Comparison of ENCODE assay signal across 8 cellular contexts in genomic region chr2:28594369-28595108, GRCh38.
DNase-seq lines count a peak whose midpoint lies in the region; ATAC-seq and TF ChIP-seq lines count a peak whose summit lies in the region.

No MANE protein-coding gene starts in this region.

- ATAC-seq in GM19328 (IDR thresholded peaks at IDR 0.05; ENCODE audit: unreplicated experiment) (peak; percentile 62), naive B cell (ENCODE audit: low read depth in 2 of 2) (peak; percentile 81 to 84)

- peak; percentile 74 for DNase-seq in AG08396 (ENCODE audit: low spot score)
- peak; percentile 76 for DNase-seq in LNCaP clone FGC (ENCODE audit: low read depth)
- peak; percentile 92 to 98 (median 93) for DNase-seq in Peyer's patch
- peak; percentile 90 to 91 for DNase-seq in activated T-cell treated with anti-CD3 and anti-CD28 coated beads, Interleukin-2, amount 50 U/mL, for 48 hours
- DNase-seq in fibroblast of gingiva (ENCODE audit: low read depth) = peak; percentile 60
- peak; percentile 71 for DNase-seq in naive B cell
- DNase-seq in stimulated activated CD8-positive, alpha-beta memory T cell treated with anti-CD3 and anti-CD28 coated beads, Interleukin-7, amount 100 ng/mL, for 4 hours (ENCODE audit: low read depth in 2 of 2) = peak; percentile 66 to 69

- H3K27ac Mint-ChIP-seq in naive B cell = peak overlapping the region; percentile 6 to 94 (median 88)

- H3K27ac ChIP-seq in Peyer's patch = peak overlapping the region; percentile 57 to 74 (median 68)

- H3K4me3 ChIP-seq in LNCaP clone FGC (ENCODE audit: low read depth, low read length) (0 out of 2 replicates have a peak overlapping the region, but pooled peaks have one; percentile 13), Peyer's patch (peak overlapping the region in 2 of 4 donors; percentile 12 to 15)

- H3K36me3 Mint-ChIP-seq in naive B cell = no peaks in the 10 kb centered on the region

- peaks cover 0 to 16% (median 7%) of the 10 kb centered on the region in 4 donors for H3K4me1 ChIP-seq in Peyer's patch

- H3K36me3 ChIP-seq in Peyer's patch = no peaks in the 10 kb centered on the region

- no peaks in the 10 kb centered on the region for H3K9me3 Mint-ChIP-seq in naive B cell

- H3K27me3 ChIP-seq in Peyer's patch = no peaks in the 10 kb centered on the region

- peaks cover 0 to 23% (median 18%) of the 10 kb centered on the region in 3 donors for H3K27me3 Mint-ChIP-seq in naive B cell

- peak; percentile 84 for TF ChIP-seq CTCF in LNCaP clone FGC (IDR thresholded peaks at IDR 0.05; ENCODE audit: control insufficient read depth, extremely low read depth, insufficient read depth)
- TF ChIP-seq CTCF in Peyer's patch (IDR thresholded peaks at IDR 0.05) = peak; percentile 55 to 93 (median 88)

- no peaks in the 10 kb centered on the region for H3K9me3 ChIP-seq in Peyer's patch

- peaks cover 10 to 13% (median 12%) of the 10 kb centered on the region in 3 donors for H3K4me1 Mint-ChIP-seq in naive B cell

- no peak for TF ChIP-seq POLR2A in Peyer's patch (IDR thresholded peaks at IDR 0.05)

- H3K4me3 Mint-ChIP-seq in naive B cell = peak overlapping the region in 7 of 8 donors; percentile 53 to 88 (median 66)
